Comparison of ENCODE assay signal across 9 cellular contexts in the genomic region with DNA sequence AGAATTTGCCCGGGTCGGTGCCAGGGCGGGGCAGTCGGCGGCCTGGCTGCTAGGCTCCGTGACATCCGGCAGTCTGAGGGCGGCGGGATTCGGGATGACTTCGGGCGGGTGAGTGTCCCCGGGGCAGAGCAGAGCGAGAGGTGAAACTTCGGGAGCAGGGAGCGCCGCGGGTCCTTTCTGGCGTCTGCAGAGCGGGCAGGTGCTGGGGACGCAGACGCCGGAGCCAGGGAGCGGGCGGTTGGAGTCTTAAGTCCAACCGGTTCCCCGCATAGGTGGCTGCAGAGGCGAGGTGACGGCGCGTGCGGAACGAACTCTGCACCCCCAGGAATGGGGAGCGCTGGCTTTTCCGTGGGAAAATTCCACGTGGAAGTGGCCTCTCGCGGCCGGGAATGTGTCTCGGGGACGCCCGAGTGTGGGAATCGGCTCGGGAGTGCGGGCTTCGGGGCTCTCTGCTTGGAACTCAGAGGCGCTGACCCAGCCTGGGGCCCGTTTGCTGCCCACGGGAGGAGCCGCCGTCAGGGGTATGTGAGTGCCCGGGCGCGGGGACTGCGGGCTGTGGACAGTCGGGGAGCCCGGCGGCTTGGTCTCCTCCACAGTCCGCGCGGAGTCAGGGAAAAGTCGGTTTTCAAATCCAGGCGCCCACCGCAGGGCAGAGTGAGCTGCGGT. TPM values are rescaled to one million over a fixed set of nuclear protein-coding genes. Genes with fewer than 3 reads are reported as not detected.
DNase-seq lines count a peak whose midpoint lies in the region; ATAC-seq, FAIRE-seq and TF ChIP-seq lines count a peak whose summit lies in the region.
"Had no signal": no experiment of that assay in that cellular context is flagged by ENCODE, and none has a peak within 500 bp of the region (broad histone marks: within the 10 kb centered on the region; RNA-seq: fewer than 3 reads in every experiment).

Gene B4GALNT2, plus strand, starts transcription at position 71 of the 666 bp plus-strand sequence. Its CDS starts 24 bp downstream, at position 95.

- H3K27me3 Mint-ChIP-seq in naive thymus-derived CD8-positive, alpha-beta T cell: peaks cover 37 to 66% (median 50%) of the 10 kb centered on the region in 5 donors

- no peak within 1 kb of the TSS for H3K27ac ChIP-seq in colonic mucosa

- ATAC-seq in naive thymus-derived CD8-positive, alpha-beta T cell: peak; percentile 61 to 72
- ATAC-seq in HG03565 (IDR thresholded peaks at IDR 0.05; ENCODE audit: unreplicated experiment) (no peak), HG03045 (IDR thresholded peaks at IDR 0.05; ENCODE audit: unreplicated experiment) (no peak)

- no peak for FAIRE-seq in GM12891 (lab: Jason Lieb, UNC)

- no peaks in the 10 kb centered on the region for H3K36me3 ChIP-seq in MG63
- H3K36me3 ChIP-seq in colonic mucosa: no peaks in the 10 kb centered on the region

- H3K9me3 ChIP-seq in MG63 (no peaks in the 10 kb centered on the region), colonic mucosa (no peaks in the 10 kb centered on the region)

- POLR2A ChIA-PET in naive thymus-derived CD8-positive, alpha-beta T cell (lab: Charles Lee): no interaction called here

- peaks cover 8% of the 10 kb centered on the region for H3K4me1 ChIP-seq in colonic mucosa

- peak within 1 kb of the TSS; percentile 11 to 85 (median 72) for H3K4me3 Mint-ChIP-seq in naive thymus-derived CD8-positive, alpha-beta T cell

- peak; percentile 57 for DNase-seq in AG08396 (ENCODE audit: low spot score)
- peak; percentile 40 for DNase-seq in MG63
- DNase-seq in colonic mucosa: peak; percentile 48
- peak in 7 of 10 donors; percentile 4 to 64 (median 10) for DNase-seq in naive thymus-derived CD8-positive, alpha-beta T cell
- DNase-seq in GM12891 (ENCODE audit: insufficient read length, low spot score): no peak
- DNase-seq in NCI-H2227 treated with DMSO at 0.1 percent for 48 hours (lab: John Stamatoyannopoulos, UW): no peak

- H3K9me3 Mint-ChIP-seq in naive thymus-derived CD8-positive, alpha-beta T cell: peaks cover 0 to 4% (median 0%) of the 10 kb centered on the region in 9 donors

- TF ChIP-seq POLR2A in GM12891 (IDR thresholded peaks at IDR 0.05; ENCODE audit: low read depth, low read length): no peak

- peak within 1 kb of the TSS in 1 of 10 donors; percentile 43 for H3K27ac Mint-ChIP-seq in naive thymus-derived CD8-positive, alpha-beta T cell

- H3K27me3 ChIP-seq in MG63 (peaks cover 4% of the 10 kb centered on the region; the same call in 1 of the 2 replicates), colonic mucosa (peaks cover 18% of the 10 kb centered on the region)

- H3K4me3 ChIP-seq in MG63: peak within 1 kb of the TSS; percentile 44
- H3K4me3 ChIP-seq in colonic mucosa: peak within 1 kb of the TSS; percentile 48

- H3K9ac ChIP-seq in colonic mucosa (ENCODE audit: low read depth in 2 of 2, low read length in 2 of 2): peak within 1 kb of the TSS; percentile 44 to 71

- peaks cover 0 to 13% (median 2%) of the 10 kb centered on the region in 3 donors for H3K36me3 Mint-ChIP-seq in naive thymus-derived CD8-positive, alpha-beta T cell

- TF ChIP-seq CTCF in colonic mucosa (IDR thresholded peaks at IDR 0.05): no peak

- H3K4me1 Mint-ChIP-seq in naive thymus-derived CD8-positive, alpha-beta T cell: peaks cover 3 to 13% (median 7%) of the 10 kb centered on the region in 4 donors

- intact Hi-C loops in colonic mucosa (cut with DNase I): no loop called here

TF ChIP-seq in GM12891, 5 proteins besides CTCF, POLR2A, EP300 and RAD21:
- TF ChIP-seq POU2F2 (IDR thresholded peaks at IDR 0.05; ENCODE audit: low read depth, low read length): no peak
- TF ChIP-seq SPI1 (IDR thresholded peaks at IDR 0.05; ENCODE audit: low read depth, low read length): no peak
- TF ChIP-seq PAX5 (IDR thresholded peaks at IDR 0.05; ENCODE audit: insufficient read depth, low read length, severe bottlenecking): no peak
- TF ChIP-seq TAF1 (IDR thresholded peaks at IDR 0.05; ENCODE audit: low read depth, low read length): no peak
- TF ChIP-seq POLR2AphosphoS5 (IDR thresholded peaks at IDR 0.05; ENCODE audit: low read depth, low read length): no peak

RNA-seq across cellular contexts. Expression of gene B4GALNT2, which starts in this region (rescaled TPM):
- total RNA-seq in MG63 (2014; rRNA removed; shearing (Covaris generic); ENCODE audit: low replicate concordance): 0.03 TPM in 1 of 2 replicates, not detected in the other
- total RNA-seq in colonic mucosa: 10 to 100 TPM; 13.3 to 26.8 TPM
- under 1 TPM in 1 of 2 experiments, not detected in 1; 0.05 TPM for total RNA-seq in naive thymus-derived CD8-positive, alpha-beta T cell
- polyA plus RNA-seq in naive thymus-derived CD8-positive, alpha-beta T cell: not detected
- not detected for polyA plus RNA-seq in GM12891 (2012; ENCODE audit: low read depth, missing spikeins)
- total RNA-seq: activated CD8-positive, alpha-beta memory T cell treated with anti-CD3 and anti-CD28 coated beads for 36 hours had no signal

Comparison
In these comparisons a context has a peak if more than half of its experiments do, and no peak if none do; other contexts are left out.
1. RNA of gene B4GALNT2 (total RNA-seq): 13.3 to 26.8 TPM in colonic mucosa; 0.05 TPM in naive thymus-derived CD8-positive, alpha-beta T cell and 0.03 TPM in MG63; every median in the first group is over 10 times any median in the second.
2. Peak in DNase-seq and H3K4me3 ChIP-seq in MG63; RNA of the gene not detected or under 1 TPM.
3. Peak in DNase-seq and ATAC-seq in naive thymus-derived CD8-positive, alpha-beta T cell; RNA of the gene not detected or under 1 TPM.
4. DNase-seq: peak in AG08396 (single experiment) and colonic mucosa (single experiment); none in GM12891 (single experiment) and NCI-H2227 treated with DMSO at 0.1 percent for 48 hours (single experiment).